8 cellular contexts compared by ENCODE assay signal in the genomic region with DNA sequence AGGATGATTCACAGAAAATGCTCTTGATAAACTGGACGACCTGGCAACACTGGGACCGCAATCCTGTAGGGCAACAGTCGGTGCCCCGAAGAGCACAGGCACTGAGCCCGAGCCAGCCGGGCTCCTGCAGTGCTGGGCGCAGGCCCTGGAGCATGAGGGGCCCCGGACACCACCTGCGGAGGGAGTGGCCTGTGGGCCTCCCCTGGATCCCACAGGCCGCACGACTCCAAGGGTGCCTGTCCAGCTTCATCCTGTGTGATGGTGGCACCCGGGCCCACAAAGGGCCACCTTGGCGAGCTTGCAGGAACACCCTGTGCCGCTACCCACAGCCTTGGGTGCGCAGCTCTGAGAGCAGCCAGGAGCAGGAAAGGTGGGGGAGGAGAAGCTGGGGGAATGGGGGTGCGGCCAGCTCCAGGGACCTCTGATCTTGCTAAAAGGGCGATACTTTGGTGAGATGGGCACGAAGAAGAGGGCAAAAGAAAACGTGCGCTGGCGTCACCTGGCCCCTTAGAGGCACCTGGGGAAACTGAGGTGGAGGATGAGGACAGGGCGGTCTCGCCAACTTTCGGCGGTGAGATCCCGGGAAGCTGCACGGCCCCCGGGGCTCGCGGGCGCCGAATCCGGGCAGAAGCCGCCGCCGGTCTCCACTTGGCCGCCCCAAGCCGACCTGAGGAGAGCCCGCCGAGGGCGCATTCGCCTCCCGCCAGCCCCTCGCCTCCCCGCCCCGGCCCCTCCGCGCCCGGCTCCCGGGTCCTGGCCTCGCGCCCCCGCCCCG. TPM values are rescaled to one million over a fixed set of nuclear protein-coding genes. Genes with fewer than 3 reads are reported as not detected.
A peak's percentile ranks its signal among the peaks of the same experiment; 100 is the strongest.
DNase-seq lines count a peak whose midpoint lies in the region; ATAC-seq and TF ChIP-seq lines count a peak whose summit lies in the region.

No MANE protein-coding gene starts in this region.

- CTCF ChIA-PET in activated naive CD4-positive, alpha-beta T cell treated with anti-CD3 and anti-CD28 coated beads for 36 hours (lab: Charles Lee) = interaction anchor here (0.6 to 1.6 kb wide), 6 partner anchors 51 to 488 kb away, joined by 3 to 10 read pairs (median 3); no protein-coding TSS in a partner anchor

- peak; percentile 36 for DNase-seq in AG20443 (ENCODE audit: low spot score)
- peak; percentile 56 for DNase-seq in MG63
- DNase-seq in activated naive CD4-positive, alpha-beta T cell treated with anti-CD3 and anti-CD28 coated beads for 36 hours = peak; percentile 33
- peak in 1 of 2 donors; percentile 33 for DNase-seq in heart right ventricle
- peak; percentile 30 for DNase-seq in prostate gland (ENCODE audit: low spot score)
- no peak for DNase-seq in NCI-H2171 treated with DMSO at 0.1 percent for 48 hours (lab: John Stamatoyannopoulos, UW)
- DNase-seq in NCI-H1048 (lab: John Stamatoyannopoulos, UW) = no peak

- peak; percentile 14 for ATAC-seq in GM21423 (IDR thresholded peaks at IDR 0.05; ENCODE audit: unreplicated experiment)
- peak in 6 of 8 donors; percentile 4 to 45 (median 20) for ATAC-seq in heart right ventricle

- H3K4me1 ChIP-seq in heart right ventricle (peaks cover 7 to 28% (median 20%) of the 10 kb centered on the region in 9 donors), prostate gland (replicated peaks) (peaks cover 5% of the 10 kb centered on the region)

- peaks cover 48% of the 10 kb centered on the region for H3K36me3 ChIP-seq in MG63
- peaks cover 0 to 36% (median 0%) of the 10 kb centered on the region in 9 donors for H3K36me3 ChIP-seq in heart right ventricle
- H3K36me3 ChIP-seq in prostate gland = no peaks in the 10 kb centered on the region

- TF ChIP-seq CTCF in heart right ventricle (IDR thresholded peaks at IDR 0.05) (no peak), prostate gland (IDR thresholded peaks at IDR 0.05) (no peak)

- intact Hi-C loops in activated naive CD4-positive, alpha-beta T cell treated with anti-CD3 and anti-CD28 coated beads for 36 hours (cut with micrococcal nuclease) = loop anchor here (1.0 to 5.0 kb wide), 4 partner anchors 48 to 228 kb away; partner anchors contain the start of genes MRNIP and RNF130
- intact Hi-C loops in heart right ventricle (cut with DNase I) = loop anchor here in 6 of 10 donors (5.0 to 10.0 kb wide), 9 partner anchors 35 to 242 kb away; partner anchors contain the start of genes MRNIP (in 2 of the 6), RNF130 (in 2 of the 6), MGAT4B (in 1 of the 6) and SQSTM1 (in 1 of the 6)
- intact Hi-C loops in prostate gland (cut with DNase I) = loop anchor here (5.0 kb wide), 2 partner anchors 105 to 165 kb away; partner anchors contain the start of gene RNF130

- H3K27ac Mint-ChIP-seq in activated naive CD4-positive, alpha-beta T cell treated with anti-CD3 and anti-CD28 coated beads for 36 hours = no peak overlapping the region

- H3K27me3 ChIP-seq in MG63 (no peaks in the 10 kb centered on the region), heart right ventricle (no peaks in the 10 kb centered on the region), prostate gland (replicated peaks; ENCODE audit: insufficient read depth) (no peaks in the 10 kb centered on the region)

- H3K9me3 Mint-ChIP-seq in activated naive CD4-positive, alpha-beta T cell treated with anti-CD3 and anti-CD28 coated beads for 36 hours = no peaks in the 10 kb centered on the region

- H3K4me3 Mint-ChIP-seq in activated naive CD4-positive, alpha-beta T cell treated with anti-CD3 and anti-CD28 coated beads for 36 hours = peak overlapping the region; percentile 85

- H3K36me3 Mint-ChIP-seq in activated naive CD4-positive, alpha-beta T cell treated with anti-CD3 and anti-CD28 coated beads for 36 hours (ENCODE audit: low read depth) = peaks cover 12% of the 10 kb centered on the region

- H3K4me3 ChIP-seq in MG63 (peak overlapping the region; percentile 83), heart right ventricle (peak overlapping the region; percentile 1 to 74 (median 65)), prostate gland (peak overlapping the region; percentile 47 to 50)

- no peak for TF ChIP-seq POLR2A in prostate gland (IDR thresholded peaks at IDR 0.05)

- H3K27ac ChIP-seq in heart right ventricle = peak overlapping the region; percentile 1 to 83 (median 76)
- H3K27ac ChIP-seq in prostate gland = peak overlapping the region; percentile 66 to 68

- H3K4me1 Mint-ChIP-seq in activated naive CD4-positive, alpha-beta T cell treated with anti-CD3 and anti-CD28 coated beads for 36 hours (ENCODE audit: low read depth) = peaks cover 11% of the 10 kb centered on the region

- 15 to 16% methylated on average over 53 to 54 of the region's 54 CpGs for WGBS in heart right ventricle, 2 donors
- WGBS in prostate gland = 6% methylated on average over 20 of the region's 54 CpGs

- no peaks in the 10 kb centered on the region for H3K27me3 Mint-ChIP-seq in activated naive CD4-positive, alpha-beta T cell treated with anti-CD3 and anti-CD28 coated beads for 36 hours (ENCODE audit: low read depth)

- H3K9me3 ChIP-seq in MG63 = no peaks in the 10 kb centered on the region
- H3K9me3 ChIP-seq in heart right ventricle = no peaks in the 10 kb centered on the region
- no peaks in the 10 kb centered on the region for H3K9me3 ChIP-seq in prostate gland

RNA-seq across cellular contexts. Expression of gene TBC1D9B, which starts 0.7 kb away (rescaled TPM):
- total RNA-seq in MG63 (2014; rRNA removed; shearing (Covaris generic); ENCODE audit: low replicate concordance) = 69.1 and 101 TPM in 2 replicates
- total RNA-seq in activated naive CD4-positive, alpha-beta T cell treated with anti-CD3 and anti-CD28 coated beads for 36 hours = 10 to 100 TPM; 40.2 to 40.4 TPM
- 10 to 100 TPM; 26.0 to 52.1 (median 33.7) TPM for total RNA-seq in heart right ventricle
- 10 to 100 TPM; 31.0 to 31.4 TPM for polyA plus RNA-seq in heart right ventricle
- 100 to 1,000 TPM in 1 of 2 donors, 10 to 100 TPM in 1; 64.1 to 163 TPM for total RNA-seq in prostate gland

RNA-seq across cellular contexts. Expression of gene MRNIP, which starts 48.4 kb away (rescaled TPM):
- 25.5 and 30.6 TPM in 2 replicates for total RNA-seq in MG63 (2014; rRNA removed; shearing (Covaris generic); ENCODE audit: low replicate concordance)
- 10 to 100 TPM; 16.2 to 16.3 TPM for total RNA-seq in activated naive CD4-positive, alpha-beta T cell treated with anti-CD3 and anti-CD28 coated beads for 36 hours
- total RNA-seq in heart right ventricle (10 to 100 TPM in 8 of 10 donors, 1 to 10 TPM in 2; 6.6 to 14.4 (median 12.7) TPM), prostate gland (10 to 100 TPM; 30.0 to 55.2 TPM)
- 10 to 100 TPM; 12.6 to 45.1 TPM for polyA plus RNA-seq in heart right ventricle

Comparison
In these comparisons a context has a peak if more than half of its experiments do, and no peak if none do; other contexts are left out.
1. DNase-seq: peak in AG20443 (single experiment), MG63 (single experiment), activated naive CD4-positive, alpha-beta T cell treated with anti-CD3 and anti-CD28 coated beads for 36 hours (single experiment) and prostate gland (single experiment); none in NCI-H2171 treated with DMSO at 0.1 percent for 48 hours (single experiment) and NCI-H1048 (single experiment).
2. Peak in every context shown above with its lines, with median percentiles within 50 percentile points of each other: H3K4me3 ChIP-seq.